ENCODE assay signal across 13 cellular contexts in genomic region chr3:101928890-101929289, GRCh38.
DNase-seq lines count a peak whose midpoint lies in the region; ATAC-seq, FAIRE-seq and TF ChIP-seq lines count a peak whose summit lies in the region.
"Had no signal": no experiment of that assay in that cellular context is flagged by ENCODE, and none has a peak within 500 bp of the region (broad histone marks: within the 10 kb centered on the region; RNA-seq: fewer than 3 reads in every experiment).

No MANE protein-coding gene starts in this region.

- TF ChIP-seq CTCF in AG10803 (conservative IDR thresholded peaks at IDR 0.05; ENCODE audit: low read length) (no peak), mammary epithelial cell (conservative IDR thresholded peaks at IDR 0.05 in 1 of 2, IDR thresholded peaks at IDR 0.05 in 1 of 2; ENCODE audit: extremely low read depth in 1 of 2, insufficient read depth in 1 of 2, low read depth in 1 of 2, low read length in 2 of 2) (no peak), gastroesophageal sphincter (IDR thresholded peaks at IDR 0.05) (no peak), GM10266 (IDR thresholded peaks at IDR 0.05; ENCODE audit: control insufficient read depth, insufficient read depth, low read depth, missing control alignments) (no peak), pancreas (IDR thresholded peaks at IDR 0.05) (no peak)

- H3K27me3 ChIP-seq in MG63 (no peaks in the 10 kb centered on the region), mammary epithelial cell (ENCODE audit: insufficient read depth, low read length) (no peaks in the 10 kb centered on the region), small intestine (ENCODE audit: control insufficient read depth in 2 of 2, insufficient read depth in 2 of 2, low read length in 2 of 2) (no peaks in the 10 kb centered on the region), gastroesophageal sphincter (no peaks in the 10 kb centered on the region), pancreas (no peaks in the 10 kb centered on the region)

- H3K4me1 ChIP-seq in mammary epithelial cell (ENCODE audit: insufficient read depth, low read length) (peaks cover 31% of the 10 kb centered on the region), small intestine (ENCODE audit: control insufficient read depth in 2 of 2, insufficient read depth in 1 of 2, low read depth in 1 of 2, low read length in 1 of 2) (peaks cover 0 to 2% of the 10 kb centered on the region in 2 donors), gastroesophageal sphincter (no peaks in the 10 kb centered on the region), pancreas (peaks cover 0 to 4% (median 0%) of the 10 kb centered on the region in 3 donors)
- H3K4me1 ChIP-seq: left ventricle myocardium inferior had no signal

- TF ChIP-seq POLR2A in gastroesophageal sphincter (IDR thresholded peaks at IDR 0.05), result no peak

- H3K4me2 ChIP-seq in mammary epithelial cell (ENCODE audit: insufficient read depth, low read depth, low read length), result peak overlapping the region; percentile 21

- H3K27ac ChIP-seq in mammary epithelial cell (ENCODE audit: insufficient read depth, low read depth, low read length) (peak overlapping the region; percentile 1), small intestine (ENCODE audit: low read depth in 1 of 2, low read length in 1 of 2) (no peak overlapping the region), gastroesophageal sphincter (no peak overlapping the region), pancreas (no peak overlapping the region)
- H3K27ac ChIP-seq: left ventricle myocardium inferior had no signal

- dilution Hi-C loops in mammary epithelial cell (cut with HindIII; ENCODE audit: low sequenced_read_pairs), result no loop called here

- intact Hi-C loops in mammary epithelial cell (cut with micrococcal nuclease), result no loop called here
- intact Hi-C loops in pancreas (cut with DNase I), result no loop called here

- H3K9me3 ChIP-seq in MG63, result no peaks in the 10 kb centered on the region; the same call in 1 of the 2 replicates
- H3K9me3 ChIP-seq in mammary epithelial cell (replicated peaks; ENCODE audit: insufficient read depth, low read length), result no peaks in the 10 kb centered on the region
- H3K9me3 ChIP-seq in small intestine (ENCODE audit: control insufficient read depth, low read depth), result no peaks in the 10 kb centered on the region
- no peaks in the 10 kb centered on the region for H3K9me3 ChIP-seq in gastroesophageal sphincter
- no peaks in the 10 kb centered on the region for H3K9me3 ChIP-seq in pancreas
- H3K9me3 ChIP-seq: left ventricle myocardium inferior had no signal

- H3K36me3 ChIP-seq in MG63, result no peaks in the 10 kb centered on the region
- no peaks in the 10 kb centered on the region for H3K36me3 ChIP-seq in mammary epithelial cell (ENCODE audit: insufficient read depth, low read length)
- H3K36me3 ChIP-seq in small intestine (ENCODE audit: control insufficient read depth in 2 of 2, insufficient read depth in 2 of 2, low read length in 2 of 2), result no peaks in the 10 kb centered on the region
- no peaks in the 10 kb centered on the region for H3K36me3 ChIP-seq in gastroesophageal sphincter
- no peaks in the 10 kb centered on the region for H3K36me3 ChIP-seq in pancreas
- H3K36me3 ChIP-seq: left ventricle myocardium inferior had no signal

- H3K4me3 ChIP-seq in AG10803 (ENCODE audit: low read length) (no peak overlapping the region), MG63 (no peak overlapping the region), mammary epithelial cell (replicated peaks in 1 of 3; ENCODE audit: insufficient read depth in 1 of 3, low read depth in 2 of 3, low read length in 3 of 3) (no peak overlapping the region), small intestine (ENCODE audit: low read depth in 1 of 2, low read length in 2 of 2) (no peak overlapping the region), gastroesophageal sphincter (no peak overlapping the region), pancreas (no peak overlapping the region)
- H3K4me3 ChIP-seq: left ventricle myocardium inferior had no signal

- no TSS peak for BruUV-seq in mammary epithelial cell (replicated peaks; lab: Mats Ljungman, UMichigan)

- no peaks in the 10 kb centered on the region for H3K79me2 ChIP-seq in mammary epithelial cell (ENCODE audit: insufficient read depth, low read length)

- H3K9ac ChIP-seq in mammary epithelial cell (ENCODE audit: insufficient read depth, low read length), result no peak overlapping the region

- no peak for TF ChIP-seq EP300 in gastroesophageal sphincter (IDR thresholded peaks at IDR 0.05)

- CTCF ChIA-PET in mammary epithelial cell (lab: Charles Lee; ENCODE audit: low non-redundant PET), result no interaction called here

- H4K20me1 ChIP-seq in mammary epithelial cell (ENCODE audit: insufficient read depth, low read length), result no peaks in the 10 kb centered on the region

- FAIRE-seq in small intestine (lab: Jason Lieb, UNC) (no peak), pancreas (lab: Jason Lieb, UNC) (no peak)

- H2AFZ ChIP-seq in mammary epithelial cell (ENCODE audit: low read depth, low read length), result no peak overlapping the region

- in situ Hi-C loops in mammary epithelial cell (cut with MboI; ENCODE audit: low sequenced_read_pairs in 2 of 2), result no loop called here

- no peak for ATAC-seq in gastroesophageal sphincter
- ATAC-seq in pancreas, result no peak
- ATAC-seq: activated CD8-positive, alpha-beta T cell treated with anti-CD3 and anti-CD28 coated beads for 36 hours had no signal

- peak; percentile 47 for DNase-seq in AG10803 (ENCODE audit: low read depth)
- peak; percentile 85 for DNase-seq in MG63
- DNase-seq in mammary epithelial cell, result peak; percentile 78
- DNase-seq in kidney tubule cell (ENCODE audit: low spot score), result peak; percentile 98
- DNase-seq in small intestine, result no peak
- no peak for DNase-seq in GM10266 (ENCODE audit: extremely low spot score)
- no peak for DNase-seq in pancreas
- DNase-seq: activated CD8-positive, alpha-beta T cell treated with anti-CD3 and anti-CD28 coated beads for 36 hours; left ventricle myocardium inferior; NCI-H1092; NCI-H510A treated with DMSO at 0.1 percent for 48 hours; RPMI8226 had no signal

- WGBS in mammary epithelial cell (ENCODE audit: low coverage, missing lambda C conversion rate), result 93% methylated on average over 1 of the region's 1 CpG
- WGBS in small intestine, 3 donors, result 73 to 83% (median 80%) methylated on average over 1 of the region's 1 CpG
- 77 to 83% methylated on average over 1 of the region's 1 CpG for WGBS in gastroesophageal sphincter (ENCODE audit: low coverage in 1 of 2), 2 donors
- WGBS in pancreas, 2 donors, result 87 to 98% methylated on average over 1 of the region's 1 CpG

Comparison
In these comparisons a context has a peak if more than half of its experiments do, and no peak if none do; other contexts are left out.
1. DNase-seq: peak in AG10803 (single experiment), MG63 (single experiment), mammary epithelial cell (single experiment) and kidney tubule cell (single experiment); none in small intestine (single experiment), GM10266 (single experiment) and pancreas (0 of 6).